10 cellular contexts compared by ENCODE assay signal in genomic region chr7:74405191-74405898, GRCh38. TPM values are rescaled to one million over a fixed set of nuclear protein-coding genes. Genes with fewer than 3 reads are reported as not detected.
A peak's percentile ranks its signal among the peaks of the same experiment; 100 is the strongest.
DNase-seq lines count a peak whose midpoint lies in the region; FAIRE-seq and TF ChIP-seq lines count a peak whose summit lies in the region.
"Had no signal": no experiment of that assay in that cellular context is flagged by ENCODE, and none has a peak within 500 bp of the region (broad histone marks: within the 10 kb centered on the region; RNA-seq: fewer than 3 reads in every experiment).

No MANE protein-coding gene starts in this region.

- no peak for TF ChIP-seq RAD21 in neural cell (conservative IDR thresholded peaks at IDR 0.05)

- no peaks in the 10 kb centered on the region for H3K9me3 ChIP-seq in neural cell (ENCODE audit: low read length)

- H2AFZ ChIP-seq in neural cell (ENCODE audit: low read depth, low read length) = no peak overlapping the region

- H3K27me3 ChIP-seq in neural cell (ENCODE audit: insufficient read depth, low read depth, low read length) = no peaks in the 10 kb centered on the region

- no peak for FAIRE-seq in GM19239 (lab: Jason Lieb, UNC)

- H3K27ac ChIP-seq in neural cell (ENCODE audit: low read length) = no peak overlapping the region

- no peaks in the 10 kb centered on the region for H3K9me2 ChIP-seq in neural cell (ENCODE audit: insufficient read depth, low read length)

- no peaks in the 10 kb centered on the region for H3K79me2 ChIP-seq in neural cell (replicated peaks; ENCODE audit: insufficient read depth, low read length)

- no peak for TF ChIP-seq EP300 in neural cell (conservative IDR thresholded peaks at IDR 0.05; ENCODE audit: poor library complexity, severe bottlenecking)

- peak; percentile 80 for DNase-seq in ELF-1 (ENCODE audit: low read depth, low spot score)
- DNase-seq in NCI-H1105 (lab: John Stamatoyannopoulos, UW) = peak; percentile 79
- peak; percentile 34 for DNase-seq in cerebellar cortex (ENCODE audit: low spot score)
- DNase-seq in SHP77 treated with DMSO at 0.1 percent for 48 hours (lab: John Stamatoyannopoulos, UW) = no peak
- no peak for DNase-seq in effector CD4-positive, alpha-beta T cell
- DNase-seq in GM19239 (ENCODE audit: insufficient read length, low spot score) = no peak
- DNase-seq in ureter (ENCODE audit: low spot score) = no peak
- DNase-seq: activated T-cell treated with anti-CD3 and anti-CD28 coated beads for 4 hours had no signal

- peak; percentile 49 for TF ChIP-seq CTCF in neural cell (IDR thresholded peaks at IDR 0.05; ENCODE audit: poor library complexity, severe bottlenecking)

- H3K4me3 ChIP-seq in neural cell (ENCODE audit: low read length) = no peak overlapping the region

- no peaks in the 10 kb centered on the region for H3F3A ChIP-seq in neural cell (ENCODE audit: insufficient read depth, low read length, poor library complexity, severe bottlenecking)

- H3K36me3 ChIP-seq in neural cell (ENCODE audit: insufficient read depth, low read length) = no peaks in the 10 kb centered on the region

- no peak overlapping the region for H3K9ac ChIP-seq in neural cell (ENCODE audit: low read length)

- no peak overlapping the region for H3K4me2 ChIP-seq in neural cell (ENCODE audit: low read length)

- H4K20me1 ChIP-seq in neural cell (ENCODE audit: insufficient read depth) = no peaks in the 10 kb centered on the region

TF ChIP-seq in neural cell, 6 proteins besides CTCF, POLR2A, EP300 and RAD21:
- TF ChIP-seq POLR2AphosphoS5 (IDR thresholded peaks at IDR 0.05) (no peak), MXI1 (conservative IDR thresholded peaks at IDR 0.05; ENCODE audit: poor library complexity, severe bottlenecking) (no peak), TAF1 (IDR thresholded peaks at IDR 0.05; ENCODE audit: low read depth) (no peak), EZH2 (IDR thresholded peaks at IDR 0.05; ENCODE audit: borderline replicate concordance, insufficient read depth, low read length, poor library complexity, severe bottlenecking) (no peak), SMC3 (conservative IDR thresholded peaks at IDR 0.05; ENCODE audit: poor library complexity) (no peak), REST (IDR thresholded peaks at IDR 0.05; ENCODE audit: borderline replicate concordance) (no peak)

RNA-seq across cellular contexts. Expression of gene GTF2IRD1, which starts 48.4 kb away (rescaled TPM):
- polyA plus RNA-seq in neural cell = 26.7 and 31.9 TPM in 2 replicates
- 35.8 and 38.8 TPM in 2 replicates for polyA minus RNA-seq in neural cell
- 30.0 TPM for total RNA-seq in ureter
- polyA plus RNA-seq: IgD-negative memory B cell had no signal

Comparison
In these comparisons a context has a peak if more than half of its experiments do, and no peak if none do; other contexts are left out.
1. DNase-seq: peak in ELF-1 (single experiment), NCI-H1105 (single experiment) and cerebellar cortex (single experiment); none in SHP77 treated with DMSO at 0.1 percent for 48 hours (single experiment), effector CD4-positive, alpha-beta T cell (single experiment), GM19239 (single experiment) and ureter (single experiment).